Comparison of ENCODE assay signal across 1 cellular context in genomic region chr9:77180056-77180455, GRCh38.
TF ChIP-seq lines count a peak whose summit lies in the region.

No MANE protein-coding gene starts in this region.

TF ChIP-seq in IMR-90, 13 proteins besides CTCF, POLR2A, EP300 and RAD21:
- TF ChIP-seq CEBPB (IDR thresholded peaks at IDR 0.05; ENCODE audit: low read depth, low read length), result no peak
- no peak for TF ChIP-seq RCOR1 (IDR thresholded peaks at IDR 0.05; ENCODE audit: insufficient replicate concordance, low read length)
